ENCODE assay signal across 9 cellular contexts in genomic region chr4:25792200-25792791, GRCh38.
DNase-seq lines count a peak whose midpoint lies in the region; ATAC-seq and TF ChIP-seq lines count a peak whose summit lies in the region.
"Had no signal": no experiment of that assay in that cellular context is flagged by ENCODE, and none has a peak within 500 bp of the region (broad histone marks: within the 10 kb centered on the region; RNA-seq: fewer than 3 reads in every experiment).

No MANE protein-coding gene starts in this region.

- no peaks in the 10 kb centered on the region for H3K4me1 ChIP-seq in heart left ventricle

- peaks cover 18% of the 10 kb centered on the region for H3K4me1 Mint-ChIP-seq in type B pancreatic cell (ENCODE audit: unreplicated experiment)

- intact Hi-C loops in heart left ventricle (cut with DNase I) (no loop called here), Right ventricle myocardium inferior (cut with DNase I) (no loop called here)

- peaks cover 10% of the 10 kb centered on the region for H3K36me3 Mint-ChIP-seq in type B pancreatic cell

- H3K27ac ChIP-seq in heart left ventricle = no peak overlapping the region

- WGBS in heart left ventricle, 4 donors = 76 to 83% (median 79%) methylated on average over 5 of the region's 5 CpGs

- ATAC-seq in heart left ventricle (peak in 2 of 4 donors; percentile 39 to 50), Right ventricle myocardium inferior (no peak), GM18505 (IDR thresholded peaks at IDR 0.05; ENCODE audit: unreplicated experiment) (no peak)

- H3K27ac Mint-ChIP-seq in type B pancreatic cell = no peak overlapping the region
- H3K27ac Mint-ChIP-seq: T-helper 1 cell treated with Interleukin-12 subunit alpha and Interleukin-12 subunit beta and Interleukin-4 antibody, amounts not matched to agents 30 μg/mL and 1 μg/mL, for 36 hours had no signal

- H3K4me3 Mint-ChIP-seq in type B pancreatic cell = no peak overlapping the region
- H3K4me3 Mint-ChIP-seq: T-helper 1 cell treated with Interleukin-12 subunit alpha and Interleukin-12 subunit beta and Interleukin-4 antibody, amounts not matched to agents 30 μg/mL and 1 μg/mL, for 36 hours had no signal

- H3K36me3 ChIP-seq in heart left ventricle = peaks cover 0 to 12% (median 0%) of the 10 kb centered on the region in 9 donors

- H3K9me3 ChIP-seq in heart left ventricle = no peaks in the 10 kb centered on the region

- DNase-seq in heart left ventricle = no peak
- DNase-seq in Right ventricle myocardium inferior (ENCODE audit: missing footprints) = no peak
- peak; percentile 66 for DNase-seq in NCI-H69 (lab: John Stamatoyannopoulos, UW)
- DNase-seq in erythroblast (lab: John Stamatoyannopoulos, UW) = peak; percentile 31 to 64
- DNase-seq in type B pancreatic cell (ENCODE audit: extremely low spot score, unreplicated experiment) = no peak
- no peak for DNase-seq in germinal center (ENCODE audit: low spot score)
- DNase-seq in 8988T = no peak

- no peaks in the 10 kb centered on the region for H3K27me3 ChIP-seq in heart left ventricle

- TF ChIP-seq CTCF in heart left ventricle (IDR thresholded peaks at IDR 0.05) (peak in 10 of 12 donors; percentile 14 to 47 (median 30)), type B pancreatic cell (conservative IDR thresholded peaks at IDR 0.05) (peak; percentile 56)

- TF ChIP-seq POLR2A in heart left ventricle (IDR thresholded peaks at IDR 0.05) = no peak
- no peak for TF ChIP-seq POLR2A in erythroblast (IDR thresholded peaks at IDR 0.05; ENCODE audit: low read length)
- no peak for TF ChIP-seq POLR2A in GM18505 (IDR thresholded peaks at IDR 0.05; ENCODE audit: borderline replicate concordance, extremely low read depth, insufficient read depth, insufficient read length)

- no peak overlapping the region for H3K4me3 ChIP-seq in heart left ventricle

- no peaks in the 10 kb centered on the region for H3K27me3 Mint-ChIP-seq in type B pancreatic cell

- H3K9me3 Mint-ChIP-seq in type B pancreatic cell = no peaks in the 10 kb centered on the region
- H3K9me3 Mint-ChIP-seq: T-helper 1 cell treated with Interleukin-12 subunit alpha and Interleukin-12 subunit beta and Interleukin-4 antibody, amounts not matched to agents 30 μg/mL and 1 μg/mL, for 36 hours had no signal

Comparison
In these comparisons a context has a peak if more than half of its experiments do, and no peak if none do; other contexts are left out.
1. DNase-seq: peak in NCI-H69 (single experiment) and erythroblast (2 of 2); none in heart left ventricle (0 of 5), Right ventricle myocardium inferior (single experiment), type B pancreatic cell (single experiment), germinal center (single experiment) and 8988T (single experiment).